1 cellular context compared by ENCODE assay signal in the genomic region with DNA sequence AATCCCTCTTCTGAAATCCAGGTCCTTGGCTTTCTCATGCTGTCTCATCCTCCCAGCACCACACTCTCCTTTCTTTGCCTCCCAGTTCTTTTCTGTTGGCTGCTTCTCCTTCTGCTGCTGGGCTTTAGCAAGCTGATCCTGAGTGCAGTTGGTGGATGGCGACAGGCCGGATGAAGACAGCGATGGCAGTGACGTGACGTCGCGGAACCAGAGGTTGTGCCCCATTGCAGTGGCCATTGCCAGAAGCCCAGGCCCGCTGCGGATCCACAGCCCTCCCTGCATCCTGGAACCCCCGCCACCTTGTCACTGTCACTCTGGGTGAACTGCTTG.
TF ChIP-seq lines count a peak whose summit lies in the region.

No MANE protein-coding gene starts in this region.

TF ChIP-seq in H1, 55 proteins besides CTCF, POLR2A, EP300 and RAD21:
- TF ChIP-seq SRF (IDR thresholded peaks at IDR 0.05; ENCODE audit: low read depth, low read length) (no peak), CTBP2 (IDR thresholded peaks at IDR 0.05; ENCODE audit: borderline replicate concordance, insufficient read depth, insufficient read length, low read length) (no peak), ATF2 (IDR thresholded peaks at IDR 0.05; ENCODE audit: low read length) (no peak), GABPA (IDR thresholded peaks at IDR 0.05; ENCODE audit: borderline replicate concordance, insufficient read depth, low read length) (no peak), CHD1 (IDR thresholded peaks at IDR 0.05; ENCODE audit: low read depth, low read length) (no peak), ZNF274 (IDR thresholded peaks at IDR 0.05; ENCODE audit: borderline replicate concordance, extremely low read depth, low read length) (no peak), POLR2AphosphoS5 (IDR thresholded peaks at IDR 0.05; ENCODE audit: low read depth, low read length) (no peak), KDM5A (IDR thresholded peaks at IDR 0.05; ENCODE audit: low read length) (no peak), E2F6 (IDR thresholded peaks at IDR 0.05) (no peak), SP1 (IDR thresholded peaks at IDR 0.05; ENCODE audit: low read depth, low read length) (no peak), EGR1 (IDR thresholded peaks at IDR 0.05; ENCODE audit: borderline replicate concordance, low read depth, low read length) (no peak), YY1 (IDR thresholded peaks at IDR 0.05; ENCODE audit: low read depth, low read length) (no peak)
TF ChIP-seq in H1: peak in this region for 0.
